In the genomic region with DNA sequence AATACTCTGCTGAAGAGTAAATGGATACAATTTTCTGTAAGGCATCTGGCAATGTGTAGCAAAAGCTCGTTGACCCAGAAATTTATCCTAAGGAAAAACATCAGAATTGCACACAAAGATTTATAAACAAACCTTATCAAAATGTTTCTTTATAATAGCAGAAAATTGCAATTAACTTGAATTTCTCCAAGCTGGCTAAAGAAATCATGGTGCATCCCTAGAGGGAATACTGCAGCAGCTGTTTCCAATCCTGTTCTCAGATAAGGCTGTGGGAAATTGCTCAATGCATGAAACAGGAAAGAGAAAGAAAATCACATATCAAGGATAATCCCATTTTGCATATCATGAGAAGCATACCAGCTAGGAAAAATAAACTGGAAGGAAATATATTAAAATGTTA, we compare ENCODE assay signal across 27 cellular contexts. TPM values are rescaled to one million over a fixed set of nuclear protein-coding genes. Genes with fewer than 3 reads are reported as not detected.
DNase-seq lines count a peak whose midpoint lies in the region; ATAC-seq and TF ChIP-seq lines count a peak whose summit lies in the region.
"Had no signal": no experiment of that assay in that cellular context is flagged by ENCODE, and none has a peak within 500 bp of the region (broad histone marks: within the 10 kb centered on the region; RNA-seq: fewer than 3 reads in every experiment).

No MANE protein-coding gene starts in this region.

- H2BK20ac ChIP-seq in IMR-90 (ENCODE audit: low read depth, low read length), result no peak overlapping the region

- no peak overlapping the region for H3K14ac ChIP-seq in IMR-90 (replicated peaks; ENCODE audit: low read depth, low read length)

- peak; percentile 76 for ATAC-seq in IMR-90 (ENCODE audit: low read depth)
- ATAC-seq in left ventricle myocardium superior, result peak; percentile 75
- ATAC-seq in right lobe of liver, result no peak
- ATAC-seq: activated T-helper 17 cell treated with anti-CD3 and anti-CD28 coated beads, Interleukin-2, amount 50 U/mL, for 72 hours; left lobe of liver had no signal

- H3K4me3 ChIP-seq in IMR-90 (ENCODE audit: insufficient read depth, low read depth, low read length) (no peak overlapping the region), choroid plexus epithelial cell (ENCODE audit: low read depth, low read length) (no peak overlapping the region), uterus (no peak overlapping the region), right lobe of liver (no peak overlapping the region)
- H3K4me3 ChIP-seq: dorsolateral prefrontal cortex, transverse colon had no signal

- no peak overlapping the region for H2BK15ac ChIP-seq in IMR-90 (ENCODE audit: low read depth, low read length)

- H2AFZ ChIP-seq in IMR-90 (replicated peaks; ENCODE audit: low read length, poor library complexity), result no peak overlapping the region

- no peak for TF ChIP-seq POLR2A in IMR-90 (IDR thresholded peaks at IDR 0.05; ENCODE audit: low read depth, low read length)
- TF ChIP-seq POLR2A in uterus (IDR thresholded peaks at IDR 0.05), result no peak
- no peak for TF ChIP-seq POLR2A in right lobe of liver (IDR thresholded peaks at IDR 0.05)

- H3K4me1 ChIP-seq in IMR-90 (ENCODE audit: control insufficient read depth, insufficient read depth, low read length), result peaks cover 10% of the 10 kb centered on the region; the same call in 1 of the 2 replicates
- peaks cover 0 to 3% of the 10 kb centered on the region in 2 donors for H3K4me1 ChIP-seq in uterus
- no peaks in the 10 kb centered on the region for H3K4me1 ChIP-seq in right lobe of liver

- H3K18ac ChIP-seq in IMR-90 (ENCODE audit: low read depth, low read length), result no peak overlapping the region

- H3K27ac ChIP-seq in IMR-90 (ENCODE audit: insufficient read depth, low read length), result no peak overlapping the region
- peak overlapping the region; percentile 53 to 69 for H3K27ac ChIP-seq in uterus
- H3K27ac ChIP-seq in right lobe of liver, result no peak overlapping the region
- H3K27ac ChIP-seq: dorsolateral prefrontal cortex, neutrophil, transverse colon had no signal

- H3K27me3 ChIP-seq in IMR-90 (ENCODE audit: control insufficient read depth, insufficient read depth, low read length), result no peaks in the 10 kb centered on the region
- no peaks in the 10 kb centered on the region for H3K27me3 ChIP-seq in uterus
- H3K27me3 ChIP-seq in right lobe of liver, result no peaks in the 10 kb centered on the region
- H3K27me3 ChIP-seq: dorsolateral prefrontal cortex, neutrophil, transverse colon had no signal

- CTCF ChIA-PET in IMR-90 (lab: Yijun Ruan, JAX), result interaction anchor here (0.9 to 2.2 kb wide), 3 partner anchors 10 to 159 kb away, joined by 3 to 9 read pairs (median 3); no protein-coding TSS in a partner anchor

- POLR2A ChIA-PET in IMR-90 (lab: Charles Lee; ENCODE audit: unreplicated experiment), result no interaction called here

- dilution Hi-C loops in IMR-90 (cut with HindIII; ENCODE audit: low sequenced_read_pairs, unreplicated experiment), result no loop called here

- no peak for TF ChIP-seq CTCF in IMR-90 (conservative IDR thresholded peaks at IDR 0.05; ENCODE audit: low read depth, low read length)
- no peak for TF ChIP-seq CTCF in choroid plexus epithelial cell (conservative IDR thresholded peaks at IDR 0.05; ENCODE audit: low read depth, low read length)
- TF ChIP-seq CTCF in uterus (IDR thresholded peaks at IDR 0.05), result no peak
- no peak for TF ChIP-seq CTCF in right lobe of liver (IDR thresholded peaks at IDR 0.05)

- H3K4ac ChIP-seq in IMR-90 (ENCODE audit: low read depth, low read length), result no peak overlapping the region

- H3K9me3 ChIP-seq in IMR-90 (ENCODE audit: control insufficient read depth, insufficient read depth, low read length), result no peaks in the 10 kb centered on the region
- no peaks in the 10 kb centered on the region for H3K9me3 ChIP-seq in uterus
- no peaks in the 10 kb centered on the region for H3K9me3 ChIP-seq in right lobe of liver
- H3K9me3 ChIP-seq: neutrophil, transverse colon had no signal

- in situ Hi-C loops in IMR-90 (cut with MboI; ENCODE audit: low sequenced_read_pairs), result no loop called here

- no TSS peak for BruUV-seq in IMR-90 (replicated peaks; lab: Mats Ljungman, UMichigan)

- no peak overlapping the region for H4K8ac ChIP-seq in IMR-90 (ENCODE audit: low read depth in 2 of 2, low read length in 2 of 2)

- H3K36me3 ChIP-seq in IMR-90 (ENCODE audit: control insufficient read depth, insufficient read depth, low read length) (peaks cover 27% of the 10 kb centered on the region), uterus (no peaks in the 10 kb centered on the region), right lobe of liver (no peaks in the 10 kb centered on the region)

- H4K5ac ChIP-seq in IMR-90 (ENCODE audit: low read depth, low read length), result no peak overlapping the region

- no peak overlapping the region for H2BK120ac ChIP-seq in IMR-90 (ENCODE audit: low read depth, low read length)

- intact Hi-C loops in IMR-90 (cut with micrococcal nuclease) (no loop called here), left ventricle myocardium superior (cut with micrococcal nuclease) (no loop called here), uterus (cut with DNase I; ENCODE audit: low total_unique reads) (no loop called here), right lobe of liver (cut with DNase I) (no loop called here)

- H3K56ac ChIP-seq in IMR-90 (ENCODE audit: extremely low read depth, insufficient read depth, low read length), result no peak overlapping the region

- H4K91ac ChIP-seq in IMR-90 (ENCODE audit: insufficient read depth, low read depth, low read length), result no peak overlapping the region

- peaks cover 5% of the 10 kb centered on the region; the same call in 1 of the 2 replicates for H4K20me1 ChIP-seq in IMR-90 (ENCODE audit: insufficient read depth, low read length)

- no peak overlapping the region for H2AK5ac ChIP-seq in IMR-90 (ENCODE audit: low read depth, low read length)

- WGBS in IMR-90 (ENCODE audit: extremely low coverage in 2 of 2, insufficient read length in 1 of 2), 2 experiments, result no CpG with 5 or more reads among the region's 1 CpG
- WGBS in right lobe of liver (ENCODE audit: insufficient coverage, low coverage, low lambda C conversion rate, missing lambda C conversion rate), result 43% methylated on average over 1 of the region's 1 CpG

- no peak for TF ChIP-seq RAD21 in IMR-90 (IDR thresholded peaks at IDR 0.05; ENCODE audit: low read length)

- no peak overlapping the region; the same call in 1 of the 2 replicates for H3K4me2 ChIP-seq in IMR-90 (ENCODE audit: low read depth, low read length)

- no peak overlapping the region for H2AK9ac ChIP-seq in IMR-90 (replicated peaks; ENCODE audit: low read depth, low read length, poor library complexity)

- peaks cover 9% of the 10 kb centered on the region for H3K9me1 ChIP-seq in IMR-90 (ENCODE audit: insufficient read depth, low read length)

- peak; percentile 66 for DNase-seq in IMR-90
- peak; percentile 58 for DNase-seq in choroid plexus epithelial cell (ENCODE audit: low read depth)
- no peak for DNase-seq in left ventricle myocardium superior
- no peak for DNase-seq in uterus
- DNase-seq in stimulated activated naive CD4-positive, alpha-beta T cell (lab: John Stamatoyannopoulos, UW), result no peak
- DNase-seq in epidermal melanocyte (ENCODE audit: insufficient read length, low spot score), result no peak
- no peak for DNase-seq in right lobe of liver
- DNase-seq: activated CD4-positive, alpha-beta memory T cell treated with anti-CD3 and anti-CD28 coated beads, Interleukin-2, amount 10 ng/mL, durations not matched to agents 7 days and 5 days; activated CD4-positive, alpha-beta T cell treated with anti-CD3 and anti-CD28 coated beads for 1 hour; AML-193; CD4-positive, alpha-beta T cell; dorsolateral prefrontal cortex; head of caudate nucleus; KG1; NCI-H1417 treated with DMSO at 0.1 percent for 48 hours; NCI-H2081; NCI-H226; NCI-H774; small intestine; stimulated activated CD4-positive, alpha-beta T cell treated with anti-CD3 and anti-CD28 coated beads, Interleukin-1b, Interleukin-23, amount 100 ng/mL, for 48 hours; stimulated activated CD8-positive, alpha-beta memory T cell treated with anti-CD3 and anti-CD28 coated beads, Interleukin-4, amount 100 ng/mL, for 48 hours; transverse colon had no signal

- H3K23ac ChIP-seq in IMR-90 (ENCODE audit: low read depth, low read length), result no peak overlapping the region

- peaks cover 0 to 17% of the 10 kb centered on the region in 2 experiments; a peak in 1 of 4 replicates for H3K79me1 ChIP-seq in IMR-90 (ENCODE audit: low read depth in 1 of 2, low read length in 2 of 2)

- no peak overlapping the region for H2BK5ac ChIP-seq in IMR-90 (ENCODE audit: low read depth, low read length, poor library complexity, severe bottlenecking)

- no peak overlapping the region for H3K9ac ChIP-seq in IMR-90 (ENCODE audit: low read depth, low read length)

TF ChIP-seq in IMR-90, 13 proteins besides CTCF, POLR2A, EP300 and RAD21:
- TF ChIP-seq CEBPB (IDR thresholded peaks at IDR 0.05; ENCODE audit: low read depth, low read length), result peak; percentile 72
- TF ChIP-seq RCOR1 (IDR thresholded peaks at IDR 0.05; ENCODE audit: insufficient replicate concordance, low read length), result no peak

RNA-seq across cellular contexts. Expression of a gene that starts 18.7 kb away (rescaled TPM):
- total RNA-seq in IMR-90 (2012; rRNA removed) (not detected in 2 replicates), left ventricle myocardium superior (not detected), uterus (10 to 100 TPM in 2 of 4 donors, 1 to 10 TPM in 1, under 1 TPM in 1; 0.28 to 35.0 (median 13.8) TPM), right lobe of liver (under 1 TPM in 3 of 6 experiments, not detected in 3; 0.16 to 0.22 (median 0.16) TPM)
- polyA plus RNA-seq in IMR-90 (2012; rRNA removed), result not detected in 2 replicates
- 0.03 TPM in 1 of 2 replicates, not detected in the other for polyA plus RNA-seq in IMR-90 (2012; cell fraction: cytosol; rRNA removed)
- polyA plus RNA-seq in IMR-90 (2012; cell fraction: nucleus; rRNA removed; ENCODE audit: low replicate concordance), result not detected in 2 replicates
- total RNA-seq: activated CD4-positive, alpha-beta memory T cell treated with anti-CD3 and anti-CD28 coated beads, Interleukin-2, amount 10 ng/mL, durations not matched to agents 7 days and 5 days; activated T-helper 17 cell treated with anti-CD3 and anti-CD28 coated beads, Interleukin-2, amount 50 U/mL, for 72 hours; astrocyte; CD4-positive, alpha-beta T cell; left lobe of liver; progenitor cell of endocrine pancreas had no signal

RNA-seq across cellular contexts. Expression of a gene that starts 53.3 kb away (rescaled TPM):
- total RNA-seq in IMR-90 (2012; rRNA removed) (not detected in 2 replicates), left ventricle myocardium superior (8.3 TPM), uterus (10 to 100 TPM; 17.2 to 58.1 (median 24.4) TPM), right lobe of liver (1 to 10 TPM; 2.3 to 8.3 (median 3.3) TPM)
- 0.07 and 0.48 TPM in 2 replicates for polyA plus RNA-seq in IMR-90 (2012; rRNA removed)
- 0.13 TPM in 1 of 2 replicates, not detected in the other for polyA plus RNA-seq in IMR-90 (2012; cell fraction: cytosol; rRNA removed)
- polyA plus RNA-seq in IMR-90 (2012; cell fraction: nucleus; rRNA removed; ENCODE audit: low replicate concordance), result 0.08 and 0.19 TPM in 2 replicates

Comparison
In these comparisons a context has a peak if more than half of its experiments do, and no peak if none do; other contexts are left out.
1. ATAC-seq: peak in IMR-90 (single experiment) and left ventricle myocardium superior (single experiment); none in right lobe of liver (0 of 4).
2. DNase-seq: peak in IMR-90 (single experiment) and choroid plexus epithelial cell (single experiment); none in left ventricle myocardium superior (single experiment), uterus (0 of 2), stimulated activated naive CD4-positive, alpha-beta T cell (0 of 6), epidermal melanocyte (single experiment) and right lobe of liver (0 of 3).
3. H3K27ac ChIP-seq: peak in uterus (2 of 2); none in IMR-90 (single experiment) and right lobe of liver (0 of 3).